In the genomic region with DNA sequence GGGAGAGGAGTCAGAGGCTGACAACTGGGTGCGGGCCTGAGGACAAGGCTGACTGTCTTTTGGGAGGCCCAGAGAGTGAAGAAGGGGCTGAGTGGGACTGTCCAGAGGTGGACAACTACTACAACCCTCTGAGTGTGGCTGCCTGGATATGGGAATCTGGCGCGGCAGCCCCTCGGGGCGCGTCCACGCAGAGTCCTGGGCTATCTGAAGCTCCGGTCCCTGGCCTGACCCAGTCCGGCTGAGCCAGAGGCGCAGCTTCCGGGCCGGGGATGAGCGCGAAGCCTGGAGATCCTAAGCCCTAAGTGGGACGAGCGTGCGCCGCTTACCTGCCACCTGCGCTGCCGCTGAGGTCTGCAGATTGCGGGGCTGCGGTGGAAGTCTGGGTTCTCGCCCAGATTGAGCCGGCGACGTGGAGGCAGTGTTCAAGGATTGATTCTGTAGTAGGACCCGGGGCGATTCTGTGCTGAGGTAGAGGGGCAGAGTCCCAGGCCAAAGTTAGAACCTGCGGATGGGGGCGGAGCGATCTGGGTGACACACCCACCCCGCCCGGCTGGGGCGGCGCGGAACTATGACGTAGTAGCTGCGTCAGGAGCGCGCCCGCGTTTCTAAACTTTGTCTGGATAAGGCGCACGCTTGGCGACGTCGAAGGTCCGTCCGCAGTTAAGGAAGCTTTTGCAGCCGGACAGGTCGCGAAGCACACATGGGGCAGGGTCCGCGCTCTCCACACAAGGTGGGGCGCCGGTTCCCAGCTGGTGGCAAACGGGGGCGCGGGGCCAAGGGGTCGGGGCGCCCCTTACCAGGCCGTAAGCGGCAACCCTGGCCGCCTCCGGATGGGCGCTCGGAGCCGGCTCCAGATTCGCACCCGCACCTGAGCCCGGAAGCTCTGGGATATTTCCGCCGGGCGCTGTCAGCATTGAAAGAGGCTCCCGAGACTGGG, we compare ENCODE assay signal across 8 cellular contexts. TPM values are rescaled to one million over a fixed set of nuclear protein-coding genes. Genes with fewer than 3 reads are reported as not detected.
DNase-seq lines count a peak whose midpoint lies in the region; ATAC-seq, FAIRE-seq and TF ChIP-seq lines count a peak whose summit lies in the region.

A gene (minus strand): TSS at position 526 of the 937 bp plus-strand sequence. CDS start 674 bp downstream, outside the sequence.
A gene with protein sequence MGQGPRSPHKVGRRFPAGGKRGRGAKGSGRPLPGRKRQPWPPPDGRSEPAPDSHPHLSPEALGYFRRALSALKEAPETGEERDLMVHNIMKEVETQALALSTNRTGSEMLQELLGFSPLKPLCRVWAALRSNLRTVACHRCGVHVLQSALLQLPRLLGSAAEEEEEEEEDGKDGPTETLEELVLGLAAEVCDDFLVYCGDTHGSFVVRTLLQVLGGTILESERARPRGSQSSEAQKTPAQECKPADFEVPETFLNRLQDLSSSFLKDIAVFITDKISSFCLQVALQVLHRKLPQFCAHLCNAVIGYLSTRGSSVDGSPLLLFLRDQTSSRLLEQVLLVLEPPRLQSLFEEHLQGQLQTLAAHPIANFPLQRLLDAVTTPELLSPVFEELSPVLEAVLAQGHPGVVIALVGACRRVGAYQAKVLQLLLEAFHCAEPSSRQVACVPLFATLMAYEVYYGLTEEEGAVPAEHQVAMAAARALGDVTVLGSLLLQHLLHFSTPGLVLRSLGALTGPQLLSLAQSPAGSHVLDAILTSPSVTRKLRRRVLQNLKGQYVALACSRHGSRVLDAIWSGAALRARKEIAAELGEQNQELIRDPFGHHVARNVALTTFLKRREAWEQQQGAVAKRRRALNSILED (plus strand): TSS at position 596 of the 937 bp plus-strand sequence. CDS start 105 bp downstream, at position 701.

- WGBS in ectodermal cell, 2 experiments = 1% methylated on average over 75 of the region's 75 CpGs
- 0 to 1% methylated on average over 69 to 75 of the region's 75 CpGs for WGBS in lung, 2 donors

- peak within 1 kb of the TSS; percentile 81 to 100 (median 98) for H3K4me2 ChIP-seq in BLaER1 treated with 17β-estradiol and CSF1 and Interleukin-3, amounts not matched to agents 10 nM and 100 nM

- POLR2A ChIA-PET in activated CD8-positive, alpha-beta T cell treated with anti-CD3 and anti-CD28 coated beads for 36 hours (lab: Charles Lee) = interaction anchor here (0.5 to 6.5 kb wide), 17 partner anchors 9 to 139 kb away, joined by 3 to 54 read pairs (median 7); a partner anchor contains a TSS

- peaks cover 30% of the 10 kb centered on the region for H3K36me3 Mint-ChIP-seq in activated CD8-positive, alpha-beta T cell treated with anti-CD3 and anti-CD28 coated beads for 36 hours (ENCODE audit: low read depth)

- peaks cover 0 to 43% (median 5%) of the 10 kb centered on the region in 11 experiments; a peak in 8 of 22 replicates for H4K20me1 ChIP-seq in BLaER1 treated with 17β-estradiol and CSF1 and Interleukin-3, amounts not matched to agents 10 nM and 100 nM

- H3K4me1 Mint-ChIP-seq in activated CD8-positive, alpha-beta T cell treated with anti-CD3 and anti-CD28 coated beads for 36 hours (ENCODE audit: low read depth) = peaks cover 40% of the 10 kb centered on the region

- CTCF ChIA-PET in activated CD8-positive, alpha-beta T cell treated with anti-CD3 and anti-CD28 coated beads for 36 hours (lab: Charles Lee) = interaction anchor here (0.9 to 28.2 kb wide), 15 partner anchors 9 to 139 kb away, joined by 3 to 873 read pairs (median 10); a partner anchor contains a TSS

- H3K27me3 Mint-ChIP-seq in activated CD8-positive, alpha-beta T cell treated with anti-CD3 and anti-CD28 coated beads for 36 hours = no peaks in the 10 kb centered on the region

- H3K27me3 ChIP-seq in BLaER1 treated with 17β-estradiol and CSF1 and Interleukin-3, amounts not matched to agents 10 nM and 100 nM = no peaks in the 10 kb centered on the region
- H3K27me3 ChIP-seq in ectodermal cell (ENCODE audit: control insufficient read depth, insufficient read depth, low read length, poor library complexity, severe bottlenecking) (no peaks in the 10 kb centered on the region), lung (ENCODE audit: control insufficient read depth, insufficient read depth) (no peaks in the 10 kb centered on the region)

- peak within 1 kb of the TSS; percentile 89 for H3K4me3 Mint-ChIP-seq in activated CD8-positive, alpha-beta T cell treated with anti-CD3 and anti-CD28 coated beads for 36 hours

- H3K4me3 ChIP-seq in BLaER1 treated with 17β-estradiol and CSF1 and Interleukin-3, amounts not matched to agents 10 nM and 100 nM = peak within 1 kb of the TSS; percentile 64 to 95 (median 88)
- peak within 1 kb of the TSS; percentile 92 for H3K4me3 ChIP-seq in ectodermal cell (ENCODE audit: insufficient read depth, low read depth, low read length)
- H3K4me3 ChIP-seq in lung = peak within 1 kb of the TSS; percentile 80

- peak within 1 kb of the TSS; percentile 88 for H3K27ac Mint-ChIP-seq in activated CD8-positive, alpha-beta T cell treated with anti-CD3 and anti-CD28 coated beads for 36 hours

- H3K9ac ChIP-seq in BLaER1 treated with 17β-estradiol and CSF1 and Interleukin-3, amounts not matched to agents 10 nM and 100 nM = peak within 1 kb of the TSS; percentile 75 to 93 (median 85)

- peaks cover 42 to 56% (median 49%) of the 10 kb centered on the region in 11 experiments for H3K36me3 ChIP-seq in BLaER1 treated with 17β-estradiol and CSF1 and Interleukin-3, amounts not matched to agents 10 nM and 100 nM
- H3K36me3 ChIP-seq in ectodermal cell (ENCODE audit: control insufficient read depth, insufficient read depth, low read length) = peaks cover 31% of the 10 kb centered on the region
- peaks cover 8 to 27% of the 10 kb centered on the region in 2 donors for H3K36me3 ChIP-seq in lung (ENCODE audit: control insufficient read depth in 2 of 2, insufficient read depth in 2 of 2, low read length in 2 of 2)

- H3K9me3 ChIP-seq in BLaER1 treated with 17β-estradiol and CSF1 and Interleukin-3, amounts not matched to agents 10 nM and 100 nM (replicated peaks in 1 of 11) = no peaks in the 10 kb centered on the region
- H3K9me3 ChIP-seq in ectodermal cell (ENCODE audit: control insufficient read depth, low read length) = no peaks in the 10 kb centered on the region
- H3K9me3 ChIP-seq in lung (ENCODE audit: control insufficient read depth in 2 of 2, insufficient read depth in 1 of 2, low read length in 1 of 2) = no peaks in the 10 kb centered on the region

- TF ChIP-seq CTCF in activated CD8-positive, alpha-beta T cell treated with anti-CD3 and anti-CD28 coated beads for 36 hours (IDR thresholded peaks at IDR 0.05) = no peak
- no peak for TF ChIP-seq CTCF in lung (IDR thresholded peaks at IDR 0.05; ENCODE audit: control extremely low read depth, extremely low read depth)

- peak; percentile 45 for ATAC-seq in HG03457 (IDR thresholded peaks at IDR 0.05; ENCODE audit: unreplicated experiment)
- peak; percentile 76 for ATAC-seq in activated CD8-positive, alpha-beta T cell treated with anti-CD3 and anti-CD28 coated beads for 36 hours
- ATAC-seq in lung (ENCODE audit: insufficient read depth, low FRiP score) = peak; percentile 93

- intact Hi-C loops in activated CD8-positive, alpha-beta T cell treated with anti-CD3 and anti-CD28 coated beads for 36 hours (cut with micrococcal nuclease) = no loop called here

- peak; percentile 91 for FAIRE-seq in GM19239 (lab: Jason Lieb, UNC)

- DNase-seq in GM19239 (ENCODE audit: insufficient read length, low spot score) (peak; percentile 89), NCI-H774 (lab: John Stamatoyannopoulos, UW) (peak; percentile 87), lung (ENCODE audit: low spot score) (peak; percentile 93)
- peak; percentile 94 for DNase-seq in activated CD8-positive, alpha-beta T cell treated with anti-CD3 and anti-CD28 coated beads for 36 hours
- DNase-seq in stimulated activated CD4-positive, alpha-beta T cell treated with anti-CD3 and anti-CD28 coated beads, TNF-alpha, amount 100 ng/mL, for 24 hours (ENCODE audit: low read depth in 3 of 3) = peak; percentile 87 to 91 (median 89)

- H3K4me1 ChIP-seq in BLaER1 treated with 17β-estradiol and CSF1 and Interleukin-3, amounts not matched to agents 10 nM and 100 nM = peaks cover 53 to 65% (median 55%) of the 10 kb centered on the region in 10 experiments
- H3K4me1 ChIP-seq in ectodermal cell (ENCODE audit: control insufficient read depth, insufficient read depth, low read length) (peaks cover 7% of the 10 kb centered on the region), lung (ENCODE audit: control insufficient read depth in 2 of 2, insufficient read depth in 2 of 2, low read length in 2 of 2) (peaks cover 4 to 13% of the 10 kb centered on the region in 2 donors)

- peak within 1 kb of the TSS; percentile 60 to 87 (median 78) for H3K27ac ChIP-seq in BLaER1 treated with 17β-estradiol and CSF1 and Interleukin-3, amounts not matched to agents 10 nM and 100 nM
- H3K27ac ChIP-seq in ectodermal cell (ENCODE audit: insufficient read depth, low read depth, low read length, poor library complexity, severe bottlenecking) (peak within 1 kb of the TSS; percentile 44), lung (ENCODE audit: low read depth in 1 of 2, low read length in 1 of 2) (peak within 1 kb of the TSS; percentile 76 to 88)

- H3K9me3 Mint-ChIP-seq in activated CD8-positive, alpha-beta T cell treated with anti-CD3 and anti-CD28 coated beads for 36 hours = no peaks in the 10 kb centered on the region

RNA-seq across cellular contexts. Expression of the first gene that starts in this region (rescaled TPM):
- total RNA-seq in activated CD8-positive, alpha-beta T cell treated with anti-CD3 and anti-CD28 coated beads for 36 hours = 10 to 100 TPM; 11.9 to 13.6 TPM
- 26.9 TPM for polyA plus RNA-seq in ectodermal cell (2013, experiment 1 of 4)
- 22.6 TPM for polyA plus RNA-seq in ectodermal cell (2013, experiment 2 of 4)
- polyA plus RNA-seq in ectodermal cell (2013, experiment 3 of 4) = 19.0 TPM
- 24.3 TPM for polyA plus RNA-seq in ectodermal cell (2013, experiment 4 of 4)
- total RNA-seq in lung = 10 to 100 TPM; 20.8 to 24.0 TPM
- polyA plus RNA-seq in lung = 10 to 100 TPM; 20.6 to 27.8 TPM

RNA-seq across cellular contexts. Expression of the second gene that starts in this region (rescaled TPM):
- 10 to 100 TPM; 33.5 to 33.6 TPM for total RNA-seq in activated CD8-positive, alpha-beta T cell treated with anti-CD3 and anti-CD28 coated beads for 36 hours
- 26.1 TPM for polyA plus RNA-seq in ectodermal cell (2013, experiment 1 of 4)
- polyA plus RNA-seq in ectodermal cell (2013, experiment 2 of 4) = 28.6 TPM
- polyA plus RNA-seq in ectodermal cell (2013, experiment 3 of 4) = 19.4 TPM
- polyA plus RNA-seq in ectodermal cell (2013, experiment 4 of 4) = 20.6 TPM
- 10 to 100 TPM; 14.1 to 25.9 TPM for total RNA-seq in lung
- polyA plus RNA-seq in lung = 10 to 100 TPM; 12.1 to 13.5 TPM

Comparison
In these comparisons a context has a peak if more than half of its experiments do, and no peak if none do; other contexts are left out.
1. Peak in every context shown above with its lines: DNase-seq, ATAC-seq, H3K4me3 ChIP-seq and H3K27ac ChIP-seq.